ENCODE assay signal across 14 cellular contexts in the genomic region with DNA sequence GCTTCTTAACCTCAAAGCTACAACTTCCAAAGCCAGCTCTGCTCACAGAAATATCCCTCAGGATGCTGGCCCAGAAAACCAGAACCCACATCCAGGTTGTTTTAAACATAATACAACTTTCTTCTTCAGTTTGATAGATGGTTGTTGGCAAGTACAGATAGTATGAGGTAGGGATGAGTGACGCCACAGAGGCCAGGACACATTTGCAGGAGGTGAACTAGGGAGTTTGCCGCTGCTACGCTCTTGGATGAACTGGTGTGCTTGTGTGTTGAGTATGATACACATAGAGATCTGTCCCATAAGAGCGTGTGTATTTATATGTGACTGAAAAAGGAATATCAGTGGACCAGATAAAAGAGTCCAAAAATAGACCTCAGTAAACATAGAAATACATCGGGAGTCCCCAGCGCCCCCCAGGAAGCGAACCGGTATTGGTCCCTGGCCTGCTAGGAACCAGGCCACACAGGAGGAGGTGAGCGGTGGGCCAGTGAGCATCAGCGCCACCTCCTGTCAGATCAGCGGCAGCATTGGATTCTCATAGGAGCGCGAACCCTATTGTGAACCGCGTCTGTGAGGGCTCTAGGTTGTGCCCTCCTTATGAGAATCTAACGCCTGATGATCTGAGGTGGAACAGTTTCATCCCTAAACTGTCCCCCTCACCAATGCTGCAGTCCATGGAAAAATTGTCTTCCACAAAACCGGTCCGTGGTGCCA.
A peak's percentile ranks its signal among the peaks of the same experiment; 100 is the strongest.
DNase-seq lines count a peak whose midpoint lies in the region; ATAC-seq and TF ChIP-seq lines count a peak whose summit lies in the region.
"Had no signal": no experiment of that assay in that cellular context is flagged by ENCODE, and none has a peak within 500 bp of the region (broad histone marks: within the 10 kb centered on the region; RNA-seq: fewer than 3 reads in every experiment).

No MANE protein-coding gene starts in this region.

- no peak overlapping the region for H2BK5ac ChIP-seq in H9 (ENCODE audit: insufficient read length, low read length)

- H3K4me1 Mint-ChIP-seq in CD14-positive monocyte (peaks cover 21% of the 10 kb centered on the region), H9 (peaks cover 34 to 40% of the 10 kb centered on the region in 2 experiments), WTC11 (peaks cover 50% of the 10 kb centered on the region)
- H3K4me1 Mint-ChIP-seq: central memory CD8-positive, alpha-beta T cell had no signal

- no peak overlapping the region for H3K23ac ChIP-seq in H9 (ENCODE audit: insufficient read length, low read depth, low read length)

- POLR2A ChIA-PET in WTC11 (lab: Charles Lee): no interaction called here

- no peaks in the 10 kb centered on the region for H3K79me2 ChIP-seq in H9 (ENCODE audit: insufficient read depth, low read length)

- no peak overlapping the region for H4K91ac ChIP-seq in H9 (ENCODE audit: insufficient read length, low read depth, low read length)

- H3K4me3 Mint-ChIP-seq in CD14-positive monocyte: no peak overlapping the region
- H3K4me3 Mint-ChIP-seq in H9: no peak overlapping the region
- H3K4me3 Mint-ChIP-seq in WTC11: no peak overlapping the region
- H3K4me3 Mint-ChIP-seq: central memory CD8-positive, alpha-beta T cell had no signal

- H4K20me1 ChIP-seq in H9 (ENCODE audit: control insufficient read depth, insufficient read depth, insufficient read length): peaks cover 2% of the 10 kb centered on the region

- no peak overlapping the region for H2AFZ ChIP-seq in H9 (ENCODE audit: low read length)

- no peak overlapping the region for H3K18ac ChIP-seq in H9 (ENCODE audit: insufficient read length, low read depth, low read length)

- no peak overlapping the region for H2BK120ac ChIP-seq in H9 (ENCODE audit: low read depth, low read length, poor library complexity, severe bottlenecking)

- H3K4me1 ChIP-seq in H9 (ENCODE audit: insufficient read depth, low read length): peaks cover 4% of the 10 kb centered on the region

- H3K27me3 Mint-ChIP-seq in CD14-positive monocyte (ENCODE audit: low read depth in 3 of 3) (peaks cover 22 to 32% (median 32%) of the 10 kb centered on the region in 3 donors), H9 (ENCODE audit: low read depth) (peaks cover 3% of the 10 kb centered on the region), WTC11 (ENCODE audit: low read depth) (no peaks in the 10 kb centered on the region; the same call in 1 of the 2 replicates)

- peak; percentile 73 for ATAC-seq in WTC11
- ATAC-seq: mucosa of descending colon; stimulated activated naive CD8-positive, alpha-beta T cell treated with anti-CD3 and anti-CD28 coated beads, Interleukin-15, Interleukin-2, amounts not matched to agents 100 U/mL and 50 U/mL, for 24 hours had no signal

- H3K27me3 ChIP-seq in H9 (ENCODE audit: insufficient read depth, low read length): no peaks in the 10 kb centered on the region

- H3K56ac ChIP-seq in H9 (ENCODE audit: insufficient read length, low read depth, low read length): no peak overlapping the region

- H3K27ac Mint-ChIP-seq in CD14-positive monocyte (peak overlapping the region in 3 of 7 donors; percentile 50 to 72 (median 60)), H9 (no peak overlapping the region), WTC11 (no peak overlapping the region)

- CTCF ChIA-PET in WTC11 (lab: Charles Lee): interaction anchor here (0.6 to 2.4 kb wide), 13 partner anchors 9 to 253 kb away, joined by 3 to 27 read pairs (median 5); no protein-coding TSS in a partner anchor

- peaks cover 0 to 4% (median 2%) of the 10 kb centered on the region in 7 donors for H3K9me3 Mint-ChIP-seq in CD14-positive monocyte
- peaks cover 0 to 7% of the 10 kb centered on the region in 2 experiments; a peak in 2 of 5 replicates for H3K9me3 Mint-ChIP-seq in H9
- peaks cover 9% of the 10 kb centered on the region for H3K9me3 Mint-ChIP-seq in WTC11
- H3K9me3 Mint-ChIP-seq: central memory CD8-positive, alpha-beta T cell had no signal

- no peak overlapping the region for H3K14ac ChIP-seq in H9 (ENCODE audit: insufficient read depth, low read length)

- H2AK5ac ChIP-seq in H9 (ENCODE audit: insufficient read length, low read length): no peak overlapping the region

- WGBS in H9 (ENCODE audit: extremely low coverage, insufficient read length, low lambda C conversion rate): no CpG with 5 or more reads among the region's 18 CpGs

- no peaks in the 10 kb centered on the region for H3K23me2 ChIP-seq in H9 (ENCODE audit: insufficient read length, low read depth, low read length, poor library complexity, severe bottlenecking)

- H3K79me1 ChIP-seq in H9 (ENCODE audit: insufficient read depth, low read depth, low read length, poor library complexity, severe bottlenecking): no peaks in the 10 kb centered on the region

- no peak overlapping the region for H2BK20ac ChIP-seq in H9 (ENCODE audit: low read depth, low read length, poor library complexity, severe bottlenecking)

- no peak overlapping the region for H2BK12ac ChIP-seq in H9 (ENCODE audit: insufficient read length, low read depth, low read length)

- peak; percentile 28 for DNase-seq in CD14-positive monocyte (ENCODE audit: low spot score)
- DNase-seq in H9: peak; percentile 74
- DNase-seq in WTC11 (ENCODE audit: low spot score): peak; percentile 64
- DNase-seq in mesenteric fat pad (ENCODE audit: low spot score): peak; percentile 59
- no peak for DNase-seq in nucleus accumbens (lab: John Stamatoyannopoulos, UW)
- no peak for DNase-seq in epidermal melanocyte (ENCODE audit: insufficient read length, low spot score)
- DNase-seq in AG08396 (ENCODE audit: low spot score): no peak
- no peak for DNase-seq in stimulated activated CD4-positive, alpha-beta T cell treated with anti-CD3 and anti-CD28 coated beads, Interleukin-2, amount 100 ng/mL, for 48 hours
- DNase-seq: GDM1; NCI-H510A treated with DMSO at 0.1 percent for 48 hours; stimulated activated naive CD8-positive, alpha-beta T cell treated with anti-CD3 and anti-CD28 coated beads, Interleukin-15, Interleukin-2, amounts not matched to agents 100 U/mL and 50 U/mL, for 24 hours; T-helper 1 cell had no signal

- H3K36me3 Mint-ChIP-seq in CD14-positive monocyte: peaks cover 80 to 86% of the 10 kb centered on the region in 2 donors
- peaks cover 0 to 6% (median 0%) of the 10 kb centered on the region in 3 experiments; a peak in 2 of 7 replicates for H3K36me3 Mint-ChIP-seq in H9 (ENCODE audit: insufficient read depth in 1 of 3, low read depth in 3 of 3)
- H3K36me3 Mint-ChIP-seq in WTC11: peaks cover 10% of the 10 kb centered on the region

- no peaks in the 10 kb centered on the region for H3K9me3 ChIP-seq in H9 (ENCODE audit: control insufficient read depth, low read depth, low read length)
- H3K9me3 ChIP-seq: mucosa of descending colon had no signal

- H3K9ac ChIP-seq in H9 (ENCODE audit: extremely low read depth, insufficient read length, low read length): no peak overlapping the region

- H3T11ph ChIP-seq in H9 (ENCODE audit: low read length): no peak overlapping the region

- H4K8ac ChIP-seq in H9 (replicated peaks; ENCODE audit: insufficient read length, low read depth, low read length): no peak overlapping the region

- no peak overlapping the region for H3K4me2 ChIP-seq in H9 (ENCODE audit: insufficient read depth, insufficient read length, low read length)

- TF ChIP-seq CTCF in CD14-positive monocyte (IDR thresholded peaks at IDR 0.05) (peak; percentile 20), H9 (conservative IDR thresholded peaks at IDR 0.05) (peak; percentile 74), WTC11 (IDR thresholded peaks at IDR 0.05) (no peak)

- no peak overlapping the region for H3K4ac ChIP-seq in H9 (ENCODE audit: low read depth, low read length)

- no peak overlapping the region for H4K5ac ChIP-seq in H9 (ENCODE audit: insufficient read length, low read depth, low read length)

- H2BK15ac ChIP-seq in H9 (ENCODE audit: low read depth, low read length): no peak overlapping the region

- intact Hi-C loops in CD14-positive monocyte (cut with micrococcal nuclease): loop anchor here (5.0 to 10.0 kb wide), 2 partner anchors 240 to 628 kb away; no protein-coding TSS in a partner anchor

- no peak overlapping the region for H3K27ac ChIP-seq in H9 (ENCODE audit: insufficient read length, low read depth, low read length)

TF ChIP-seq in WTC11, 78 proteins besides CTCF, POLR2A, EP300 and RAD21 (continues in another document):
- TF ChIP-seq ESRRA (CRISPR knock-in tag; IDR thresholded peaks at IDR 0.05; ENCODE audit: borderline replicate concordance) (no peak), ZNF671 (CRISPR knock-in tag; IDR thresholded peaks at IDR 0.05) (no peak)
- TF ChIP-seq, protein P1, sequence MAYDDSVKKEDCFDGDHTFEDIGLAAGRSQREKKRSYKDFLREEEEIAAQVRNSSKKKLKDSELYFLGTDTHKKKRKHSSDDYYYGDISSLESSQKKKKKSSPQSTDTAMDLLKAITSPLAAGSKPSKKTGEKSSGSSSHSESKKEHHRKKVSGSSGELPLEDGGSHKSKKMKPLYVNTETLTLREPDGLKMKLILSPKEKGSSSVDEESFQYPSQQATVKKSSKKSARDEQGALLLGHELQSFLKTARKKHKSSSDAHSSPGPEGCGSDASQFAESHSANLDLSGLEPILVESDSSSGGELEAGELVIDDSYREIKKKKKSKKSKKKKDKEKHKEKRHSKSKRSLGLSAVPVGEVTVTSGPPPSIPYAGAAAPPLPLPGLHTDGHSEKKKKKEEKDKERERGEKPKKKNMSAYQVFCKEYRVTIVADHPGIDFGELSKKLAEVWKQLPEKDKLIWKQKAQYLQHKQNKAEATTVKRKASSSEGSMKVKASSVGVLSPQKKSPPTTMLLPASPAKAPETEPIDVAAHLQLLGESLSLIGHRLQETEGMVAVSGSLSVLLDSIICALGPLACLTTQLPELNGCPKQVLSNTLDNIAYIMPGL (CRISPR knock-in tag; IDR thresholded peaks at IDR 0.05): no peak
- TF ChIP-seq, protein P2, sequence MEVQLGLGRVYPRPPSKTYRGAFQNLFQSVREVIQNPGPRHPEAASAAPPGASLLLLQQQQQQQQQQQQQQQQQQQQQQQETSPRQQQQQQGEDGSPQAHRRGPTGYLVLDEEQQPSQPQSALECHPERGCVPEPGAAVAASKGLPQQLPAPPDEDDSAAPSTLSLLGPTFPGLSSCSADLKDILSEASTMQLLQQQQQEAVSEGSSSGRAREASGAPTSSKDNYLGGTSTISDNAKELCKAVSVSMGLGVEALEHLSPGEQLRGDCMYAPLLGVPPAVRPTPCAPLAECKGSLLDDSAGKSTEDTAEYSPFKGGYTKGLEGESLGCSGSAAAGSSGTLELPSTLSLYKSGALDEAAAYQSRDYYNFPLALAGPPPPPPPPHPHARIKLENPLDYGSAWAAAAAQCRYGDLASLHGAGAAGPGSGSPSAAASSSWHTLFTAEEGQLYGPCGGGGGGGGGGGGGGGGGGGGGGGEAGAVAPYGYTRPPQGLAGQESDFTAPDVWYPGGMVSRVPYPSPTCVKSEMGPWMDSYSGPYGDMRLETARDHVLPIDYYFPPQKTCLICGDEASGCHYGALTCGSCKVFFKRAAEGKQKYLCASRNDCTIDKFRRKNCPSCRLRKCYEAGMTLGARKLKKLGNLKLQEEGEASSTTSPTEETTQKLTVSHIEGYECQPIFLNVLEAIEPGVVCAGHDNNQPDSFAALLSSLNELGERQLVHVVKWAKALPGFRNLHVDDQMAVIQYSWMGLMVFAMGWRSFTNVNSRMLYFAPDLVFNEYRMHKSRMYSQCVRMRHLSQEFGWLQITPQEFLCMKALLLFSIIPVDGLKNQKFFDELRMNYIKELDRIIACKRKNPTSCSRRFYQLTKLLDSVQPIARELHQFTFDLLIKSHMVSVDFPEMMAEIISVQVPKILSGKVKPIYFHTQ (CRISPR knock-in tag; IDR thresholded peaks at IDR 0.05): no peak

Comparison
In these comparisons a context has a peak if more than half of its experiments do, and no peak if none do; other contexts are left out.
1. DNase-seq: peak in CD14-positive monocyte (single experiment), H9 (single experiment), WTC11 (single experiment) and mesenteric fat pad (single experiment); none in nucleus accumbens (0 of 56), epidermal melanocyte (single experiment), AG08396 (single experiment) and stimulated activated CD4-positive, alpha-beta T cell treated with anti-CD3 and anti-CD28 coated beads, Interleukin-2, amount 100 ng/mL, for 48 hours (0 of 2).